In the genomic region with DNA sequence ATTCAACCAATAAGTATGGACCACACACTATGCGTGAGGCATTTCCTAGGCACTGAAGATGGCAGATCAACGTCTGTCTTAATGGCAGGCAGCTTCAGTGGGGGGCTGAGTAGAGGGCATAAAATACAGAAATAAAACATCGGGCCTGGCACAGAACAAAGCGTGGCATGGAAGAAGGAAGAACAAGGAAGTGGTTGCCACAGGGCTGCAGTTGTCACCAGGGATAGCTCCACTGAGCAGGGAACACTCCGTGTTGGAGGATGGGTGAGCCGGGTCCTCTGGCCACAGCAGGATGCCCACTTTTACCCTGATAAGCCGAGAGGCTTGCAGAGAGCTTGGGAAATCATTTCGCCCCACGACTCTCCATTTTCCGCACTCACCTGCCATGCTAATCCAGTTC, we compare ENCODE assay signal across 27 cellular contexts. TPM values are rescaled to one million over a fixed set of nuclear protein-coding genes. Genes with fewer than 3 reads are reported as not detected.
DNase-seq lines count a peak whose midpoint lies in the region; ATAC-seq and TF ChIP-seq lines count a peak whose summit lies in the region.
"Had no signal": no experiment of that assay in that cellular context is flagged by ENCODE, and none has a peak within 500 bp of the region (broad histone marks: within the 10 kb centered on the region; RNA-seq: fewer than 3 reads in every experiment).

No MANE protein-coding gene starts in this region.

- H3K36me3 Mint-ChIP-seq in CD4-positive, CD25-positive, alpha-beta regulatory T cell, result peaks cover 21% of the 10 kb centered on the region
- peaks cover 0 to 16% (median 8%) of the 10 kb centered on the region in 3 donors for H3K36me3 Mint-ChIP-seq in CD8-positive, alpha-beta memory T cell
- H3K36me3 Mint-ChIP-seq in brain (peaks cover 74% of the 10 kb centered on the region), nephron progenitor cell (ENCODE audit: low read depth) (peaks cover 45% of the 10 kb centered on the region)

- H3K4me1 Mint-ChIP-seq in CD4-positive, CD25-positive, alpha-beta regulatory T cell, result peaks cover 24 to 79% (median 53%) of the 10 kb centered on the region in 4 donors
- H3K4me1 Mint-ChIP-seq in CD8-positive, alpha-beta memory T cell, result peaks cover 45 to 69% (median 46%) of the 10 kb centered on the region in 3 donors
- peaks cover 64% of the 10 kb centered on the region for H3K4me1 Mint-ChIP-seq in brain
- peaks cover 62% of the 10 kb centered on the region for H3K4me1 Mint-ChIP-seq in nephron progenitor cell

- peak overlapping the region in 2 of 4 donors; percentile 24 to 67 for H3K4me3 Mint-ChIP-seq in CD4-positive, CD25-positive, alpha-beta regulatory T cell
- H3K4me3 Mint-ChIP-seq in CD8-positive, alpha-beta memory T cell, result peak overlapping the region in 1 of 7 donors; percentile 32
- peak overlapping the region in 1 of 5 experiments; percentile 72 for H3K4me3 Mint-ChIP-seq in brain
- peak overlapping the region; percentile 56 for H3K4me3 Mint-ChIP-seq in nephron progenitor cell
- H3K4me3 Mint-ChIP-seq: B cell had no signal

- CTCF ChIA-PET in CD8-positive, alpha-beta memory T cell (lab: Charles Lee), result interaction anchor here (1.7 kb wide), 1 partner anchor 16 kb away, joined by 4 read pairs; no protein-coding TSS in a partner anchor

- TF ChIP-seq CTCF in brain (conservative IDR thresholded peaks at IDR 0.05) (no peak), nephron progenitor cell (IDR thresholded peaks at IDR 0.05) (no peak)

- H3K27me3 Mint-ChIP-seq in CD4-positive, CD25-positive, alpha-beta regulatory T cell, result no peaks in the 10 kb centered on the region
- no peaks in the 10 kb centered on the region for H3K27me3 Mint-ChIP-seq in CD8-positive, alpha-beta memory T cell
- H3K27me3 Mint-ChIP-seq in brain (peaks cover 5% of the 10 kb centered on the region), nephron progenitor cell (ENCODE audit: low read depth, poor library complexity) (peaks cover 10% of the 10 kb centered on the region)
- H3K27me3 Mint-ChIP-seq: B cell had no signal

- peaks cover 3% of the 10 kb centered on the region for H3K36me3 ChIP-seq in CD4-positive, CD25-positive, alpha-beta regulatory T cell (ENCODE audit: control insufficient read depth, insufficient read depth, low read length)
- H3K36me3 ChIP-seq in CD8-positive, alpha-beta memory T cell (ENCODE audit: insufficient read depth, low read length), result no peaks in the 10 kb centered on the region
- H3K36me3 ChIP-seq: SJSA1 had no signal

- H3K27ac ChIP-seq in CD4-positive, CD25-positive, alpha-beta regulatory T cell (ENCODE audit: insufficient read depth, low read length, poor library complexity, severe bottlenecking), result no peak overlapping the region
- H3K27ac ChIP-seq in CD8-positive, alpha-beta memory T cell (ENCODE audit: low read depth, low read length), result no peak overlapping the region
- H3K27ac ChIP-seq: C4-2B, SJSA1 had no signal

- no peaks in the 10 kb centered on the region for H3K9me3 ChIP-seq in CD4-positive, CD25-positive, alpha-beta regulatory T cell (ENCODE audit: control insufficient read depth in 2 of 2, low read length in 2 of 2)
- H3K9me3 ChIP-seq in CD8-positive, alpha-beta memory T cell (ENCODE audit: low read length), result no peaks in the 10 kb centered on the region
- H3K9me3 ChIP-seq: SJSA1 had no signal

- in situ Hi-C loops in ACHN (cut with HindIII; ENCODE audit: low pct_ligation_motif_present, low pct_unique_long_range_greater_than_20kb, low sequenced_read_pairs), result no loop called here

- ATAC-seq in CD4-positive, CD25-positive, alpha-beta regulatory T cell (ENCODE audit: low read depth in 2 of 2), result no peak
- ATAC-seq: HCT116, PC-3 had no signal

- H3K27me3 ChIP-seq in CD4-positive, CD25-positive, alpha-beta regulatory T cell (ENCODE audit: control insufficient read depth, insufficient read depth, low read length), result no peaks in the 10 kb centered on the region
- H3K27me3 ChIP-seq in CD8-positive, alpha-beta memory T cell (ENCODE audit: insufficient read depth, low read length, poor library complexity, severe bottlenecking), result no peaks in the 10 kb centered on the region
- H3K27me3 ChIP-seq: SJSA1 had no signal

- POLR2A ChIA-PET in CD8-positive, alpha-beta memory T cell (lab: Charles Lee), result no interaction called here

- peak overlapping the region; percentile 32 to 90 (median 39) for H3K27ac Mint-ChIP-seq in CD4-positive, CD25-positive, alpha-beta regulatory T cell
- peak overlapping the region in 5 of 8 donors; percentile 14 to 76 (median 31) for H3K27ac Mint-ChIP-seq in CD8-positive, alpha-beta memory T cell
- H3K27ac Mint-ChIP-seq in brain (peak overlapping the region in 3 of 5 experiments; percentile 61 to 72 (median 72)), nephron progenitor cell (peak overlapping the region; percentile 62)
- H3K27ac Mint-ChIP-seq: B cell had no signal

- peaks cover 35% of the 10 kb centered on the region for H3K4me1 ChIP-seq in CD4-positive, CD25-positive, alpha-beta regulatory T cell (ENCODE audit: control insufficient read depth, insufficient read depth, low read length, poor library complexity, severe bottlenecking)
- H3K4me1 ChIP-seq in CD8-positive, alpha-beta memory T cell (ENCODE audit: insufficient read depth, low read length), result peaks cover 45% of the 10 kb centered on the region

- DNase-seq in CD4-positive, CD25-positive, alpha-beta regulatory T cell, result no peak
- no peak for DNase-seq in CD8-positive, alpha-beta memory T cell
- DNase-seq in nephron progenitor cell (no peak), ACHN (no peak)
- DNase-seq in stimulated activated CD4-positive, alpha-beta T cell treated with anti-CD3 and anti-CD28 coated beads, Interleukin-12 subunit alpha, Interleukin-12 subunit beta, amount 100 ng/mL, for 4 hours, result no peak
- DNase-seq in activated T-cell treated with anti-CD3 and anti-CD28 coated beads, Interleukin-2, amount 50 U/mL, for 1 hour, result no peak
- DNase-seq: Calu3; DMS79 treated with DMSO at 0.1 percent for 48 hours; GF-D8; Karpas-422; NCI-H1105; NCI-H1436 treated with DMSO at 0.1 percent for 48 hours; NCI-H187 treated with DMSO at 0.1 percent for 48 hours; NCI-H526; NCI-H82; NK-92 treated with Interleukin-12 subunit alpha and Interleukin-12 subunit beta, amount 100 ng/mL, for 24 hours; PC-3; Right ventricle myocardium superior had no signal

- no peaks in the 10 kb centered on the region for H3K9me3 Mint-ChIP-seq in CD4-positive, CD25-positive, alpha-beta regulatory T cell
- H3K9me3 Mint-ChIP-seq in CD8-positive, alpha-beta memory T cell, result no peaks in the 10 kb centered on the region
- peaks cover 0 to 4% (median 0%) of the 10 kb centered on the region in 5 experiments for H3K9me3 Mint-ChIP-seq in brain
- peaks cover 8% of the 10 kb centered on the region for H3K9me3 Mint-ChIP-seq in nephron progenitor cell

- no peak overlapping the region for H3K4me3 ChIP-seq in CD4-positive, CD25-positive, alpha-beta regulatory T cell (ENCODE audit: low read depth, low read length)
- H3K4me3 ChIP-seq in CD8-positive, alpha-beta memory T cell (ENCODE audit: low read length), result no peak overlapping the region
- H3K4me3 ChIP-seq: SJSA1 had no signal

RNA-seq across cellular contexts. Expression of gene CDIP1, which starts 6.3 kb away (rescaled TPM):
- 29.8 TPM for total RNA-seq in CD4-positive, CD25-positive, alpha-beta regulatory T cell
- polyA plus RNA-seq in CD4-positive, CD25-positive, alpha-beta regulatory T cell, result 10 to 100 TPM; 16.4 to 29.6 (median 20.8) TPM
- total RNA-seq in CD8-positive, alpha-beta memory T cell, result 10 to 100 TPM; 28.4 to 32.1 TPM
- polyA plus RNA-seq in CD8-positive, alpha-beta memory T cell, result 21.8 TPM
- 161 TPM for polyA plus RNA-seq in brain (ENCODE audit: insufficient read depth, low read depth, low replicate concordance)
- total RNA-seq: HT-29 had no signal

RNA-seq across cellular contexts. Expression of gene C16orf96, which starts 23.9 kb away (rescaled TPM):
- total RNA-seq in CD4-positive, CD25-positive, alpha-beta regulatory T cell, result 0.17 TPM
- not detected for polyA plus RNA-seq in CD4-positive, CD25-positive, alpha-beta regulatory T cell
- total RNA-seq in CD8-positive, alpha-beta memory T cell, result under 1 TPM; 0.07 to 0.11 TPM
- polyA plus RNA-seq in CD8-positive, alpha-beta memory T cell, result 0.05 TPM
- polyA plus RNA-seq in brain (ENCODE audit: insufficient read depth, low read depth, low replicate concordance), result 0.90 TPM
- total RNA-seq: A673, Calu3, H4, HepG2, HT-29, PC-3, SJSA1 had no signal

RNA-seq across cellular contexts. Expression of gene HMOX2, which starts 56.0 kb away (rescaled TPM):
- 41.2 TPM for total RNA-seq in CD4-positive, CD25-positive, alpha-beta regulatory T cell
- 100 to 1,000 TPM; 104 to 145 (median 126) TPM for polyA plus RNA-seq in CD4-positive, CD25-positive, alpha-beta regulatory T cell
- 10 to 100 TPM; 87.5 to 95.2 TPM for total RNA-seq in CD8-positive, alpha-beta memory T cell
- polyA plus RNA-seq in CD8-positive, alpha-beta memory T cell, result 178 TPM
- 123 TPM for polyA plus RNA-seq in brain (ENCODE audit: insufficient read depth, low read depth, low replicate concordance)

RNA-seq across cellular contexts. Expression of gene NMRAL1, which starts 57.8 kb away (rescaled TPM):
- 40.7 TPM for total RNA-seq in CD4-positive, CD25-positive, alpha-beta regulatory T cell
- polyA plus RNA-seq in CD4-positive, CD25-positive, alpha-beta regulatory T cell, result 10 to 100 TPM; 45.6 to 61.7 (median 51.6) TPM
- 10 to 100 TPM; 63.8 to 65.8 TPM for total RNA-seq in CD8-positive, alpha-beta memory T cell
- 75.4 TPM for polyA plus RNA-seq in CD8-positive, alpha-beta memory T cell
- polyA plus RNA-seq in brain (ENCODE audit: insufficient read depth, low read depth, low replicate concordance), result 116 TPM
